Comparison of ENCODE assay signal across 21 cellular contexts in the genomic region with DNA sequence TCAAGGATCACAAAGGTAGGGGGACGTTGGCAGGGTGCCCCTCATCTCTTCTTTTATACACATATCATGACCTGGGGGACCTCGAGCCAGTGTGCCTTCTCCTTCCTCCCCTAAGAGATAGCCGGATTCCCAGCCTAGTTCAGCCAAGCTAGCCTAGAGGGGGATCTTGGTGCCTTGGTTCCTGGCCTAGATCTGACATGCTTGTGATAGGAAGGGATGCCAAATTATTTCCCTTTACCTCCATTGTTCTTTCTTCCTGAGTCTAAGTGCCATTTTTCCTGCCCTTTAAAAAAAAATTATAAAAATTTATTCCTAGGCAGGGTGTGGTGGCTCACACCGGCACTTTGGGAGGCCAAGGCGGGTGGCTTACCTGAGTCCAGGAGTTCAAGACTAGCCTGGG. TPM values are rescaled to one million over a fixed set of nuclear protein-coding genes. Genes with fewer than 3 reads are reported as not detected.
DNase-seq lines count a peak whose midpoint lies in the region; ATAC-seq and TF ChIP-seq lines count a peak whose summit lies in the region.
"Had no signal": no experiment of that assay in that cellular context is flagged by ENCODE, and none has a peak within 500 bp of the region (broad histone marks: within the 10 kb centered on the region; RNA-seq: fewer than 3 reads in every experiment).

No MANE protein-coding gene starts in this region.

- no peak overlapping the region for H2BK120ac ChIP-seq in mesenchymal stem cell (ENCODE audit: low read depth, low read length)

- H3K23ac ChIP-seq in mesenchymal stem cell (ENCODE audit: low read length in 2 of 2): no peak overlapping the region

- H3K79me1 ChIP-seq in mesenchymal stem cell (replicated peaks; ENCODE audit: low read length, poor library complexity, severe bottlenecking): peaks cover 8% of the 10 kb centered on the region

- no peak overlapping the region for H2AFZ ChIP-seq in Karpas-422 (ENCODE audit: low read length)
- no peak overlapping the region for H2AFZ ChIP-seq in mesenchymal stem cell (ENCODE audit: low read depth, low read length)

- H3K4ac ChIP-seq in mesenchymal stem cell (ENCODE audit: low read depth in 1 of 2, low read length in 2 of 2): no peak overlapping the region

- no peak overlapping the region for H4K8ac ChIP-seq in mesenchymal stem cell (ENCODE audit: low read length)

- H3K27me3 ChIP-seq in Karpas-422 (ENCODE audit: low read length) (no peaks in the 10 kb centered on the region), neutrophil (no peaks in the 10 kb centered on the region), mesenchymal stem cell (ENCODE audit: control insufficient read depth in 1 of 2, insufficient read depth in 1 of 2, low read length in 2 of 2) (no peaks in the 10 kb centered on the region)
- H3K27me3 ChIP-seq: BLaER1 had no signal

- H4K20me1 ChIP-seq in Karpas-422 (ENCODE audit: insufficient read depth, low read depth, low read length): no peaks in the 10 kb centered on the region
- H4K20me1 ChIP-seq: BLaER1 had no signal

- no peak overlapping the region for H3K9ac ChIP-seq in Karpas-422 (ENCODE audit: low read length)
- H3K9ac ChIP-seq in mesenchymal stem cell (ENCODE audit: low read length): no peak overlapping the region
- H3K9ac ChIP-seq: BLaER1 had no signal

- H2AK5ac ChIP-seq in mesenchymal stem cell (ENCODE audit: low read length, severe bottlenecking): no peak overlapping the region

- no peak for ATAC-seq in activated CD8-positive, alpha-beta memory T cell treated with anti-CD3 and anti-CD28 coated beads, Interleukin-2, amount 10 ng/mL, durations not matched to agents 7 days and 5 days
- ATAC-seq: A549, HepG2 had no signal

- no peak overlapping the region for H3K4me2 ChIP-seq in Karpas-422 (ENCODE audit: low read depth, low read length, poor library complexity, severe bottlenecking)
- H3K4me2 ChIP-seq in mesenchymal stem cell (ENCODE audit: low read length, poor library complexity, severe bottlenecking): no peak overlapping the region
- H3K4me2 ChIP-seq: A549, BLaER1 had no signal

- H2BK15ac ChIP-seq in mesenchymal stem cell (ENCODE audit: low read depth, poor library complexity, severe bottlenecking): no peak overlapping the region

- CTCF ChIA-PET in activated CD8-positive, alpha-beta memory T cell treated with anti-CD3 and anti-CD28 coated beads, Interleukin-2, amount 10 ng/mL, durations not matched to agents 7 days and 5 days (lab: Charles Lee): interaction anchor here (1.2 to 1.6 kb wide), 2 partner anchors 12 to 208 kb away, joined by 3 to 5 read pairs; no protein-coding TSS in a partner anchor

- H3K36me3 Mint-ChIP-seq in activated CD8-positive, alpha-beta memory T cell treated with anti-CD3 and anti-CD28 coated beads, Interleukin-2, amount 10 ng/mL, durations not matched to agents 7 days and 5 days: peaks cover 49% of the 10 kb centered on the region
- peaks cover 50% of the 10 kb centered on the region for H3K36me3 Mint-ChIP-seq in activated naive CD8-positive, alpha-beta T cell treated with anti-CD3 and anti-CD28 coated beads for 36 hours

- H3K4me3 ChIP-seq in Karpas-422 (ENCODE audit: low read length) (no peak overlapping the region), neutrophil (ENCODE audit: low read depth in 1 of 2, low read length in 1 of 2) (no peak overlapping the region), mesenchymal stem cell (ENCODE audit: insufficient read depth in 1 of 2, low read depth in 1 of 2, low read length in 2 of 2) (no peak overlapping the region)
- H3K4me3 ChIP-seq: A549, BLaER1 had no signal

- peak overlapping the region; percentile 90 for H3K27ac Mint-ChIP-seq in activated CD8-positive, alpha-beta memory T cell treated with anti-CD3 and anti-CD28 coated beads, Interleukin-2, amount 10 ng/mL, durations not matched to agents 7 days and 5 days
- peak overlapping the region; percentile 96 for H3K27ac Mint-ChIP-seq in activated naive CD8-positive, alpha-beta T cell treated with anti-CD3 and anti-CD28 coated beads for 36 hours
- H3K27ac Mint-ChIP-seq: CD8-positive, alpha-beta T cell; HFFc6 had no signal

- H3K79me2 ChIP-seq in Karpas-422 (ENCODE audit: low read length): peaks cover 10% of the 10 kb centered on the region

- peaks cover 10% of the 10 kb centered on the region; the same call in 1 of the 2 replicates for H3K36me3 ChIP-seq in Karpas-422 (ENCODE audit: insufficient read depth, low read length)
- H3K36me3 ChIP-seq in neutrophil: peaks cover 58% of the 10 kb centered on the region
- H3K36me3 ChIP-seq in mesenchymal stem cell (ENCODE audit: control insufficient read depth in 1 of 2, insufficient read depth in 2 of 2, low read depth in 1 of 2, low read length in 2 of 2): peaks cover 56 to 66% of the 10 kb centered on the region in 2 experiments

- H2BK5ac ChIP-seq in mesenchymal stem cell (ENCODE audit: low read depth, low read length, poor library complexity, severe bottlenecking): no peak overlapping the region

- H3K27me3 Mint-ChIP-seq in activated CD8-positive, alpha-beta memory T cell treated with anti-CD3 and anti-CD28 coated beads, Interleukin-2, amount 10 ng/mL, durations not matched to agents 7 days and 5 days: no peaks in the 10 kb centered on the region
- no peaks in the 10 kb centered on the region for H3K27me3 Mint-ChIP-seq in activated naive CD8-positive, alpha-beta T cell treated with anti-CD3 and anti-CD28 coated beads for 36 hours

- peaks cover 19% of the 10 kb centered on the region for H3K4me1 ChIP-seq in Karpas-422 (ENCODE audit: low read length)
- peaks cover 36 to 49% of the 10 kb centered on the region in 2 experiments for H3K4me1 ChIP-seq in neutrophil (ENCODE audit: control insufficient read depth in 1 of 2, insufficient read depth in 1 of 2, low read depth in 1 of 2, low read length in 1 of 2)
- no peaks in the 10 kb centered on the region for H3K4me1 ChIP-seq in mesenchymal stem cell (ENCODE audit: control insufficient read depth, insufficient read depth, low read depth, low read length)
- H3K4me1 ChIP-seq: A549 had no signal

- H3K9me2 ChIP-seq in Karpas-422 (replicated peaks; ENCODE audit: insufficient read depth, low read length): no peaks in the 10 kb centered on the region

- no peak overlapping the region for H3K18ac ChIP-seq in mesenchymal stem cell (ENCODE audit: low read depth in 1 of 2, low read length in 2 of 2)

- no peak overlapping the region for H4K91ac ChIP-seq in mesenchymal stem cell (ENCODE audit: low read length)

- peaks cover 33% of the 10 kb centered on the region for H3K4me1 Mint-ChIP-seq in activated CD8-positive, alpha-beta memory T cell treated with anti-CD3 and anti-CD28 coated beads, Interleukin-2, amount 10 ng/mL, durations not matched to agents 7 days and 5 days
- H3K4me1 Mint-ChIP-seq in activated naive CD8-positive, alpha-beta T cell treated with anti-CD3 and anti-CD28 coated beads for 36 hours: peaks cover 26% of the 10 kb centered on the region

- H3K27ac ChIP-seq in Karpas-422 (ENCODE audit: low read length): no peak overlapping the region
- peak overlapping the region; percentile 87 for H3K27ac ChIP-seq in neutrophil
- no peak overlapping the region for H3K27ac ChIP-seq in mesenchymal stem cell (ENCODE audit: low read length, poor library complexity, severe bottlenecking)
- H3K27ac ChIP-seq: A549, BLaER1, RWPE1 had no signal

- H2BK12ac ChIP-seq in mesenchymal stem cell (ENCODE audit: low read length in 2 of 2): no peak overlapping the region

- no peak for DNase-seq in activated CD8-positive, alpha-beta memory T cell treated with anti-CD3 and anti-CD28 coated beads, Interleukin-2, amount 10 ng/mL, durations not matched to agents 7 days and 5 days
- DNase-seq in activated CD8-positive, alpha-beta memory T cell treated with anti-CD3 and anti-CD28 coated beads for 24 hours: no peak
- peak; percentile 35 for DNase-seq in Karpas-422
- DNase-seq in activated naive CD8-positive, alpha-beta T cell treated with anti-CD3 and anti-CD28 coated beads for 36 hours: no peak
- DNase-seq in NCI-H2029 treated with DMSO at 0.1 percent for 48 hours (lab: John Stamatoyannopoulos, UW): no peak
- DNase-seq in mesenchymal stem cell: no peak
- DNase-seq: Calu3; CD8-positive, alpha-beta T cell; GF-D8; HFFc6; KBM-7; NCI-H1417; NCI-H187; NCI-H2227 treated with DMSO at 0.1 percent for 48 hours; NCI-H510A treated with DMSO at 0.1 percent for 48 hours; NCI-H774 had no signal

- no peaks in the 10 kb centered on the region for H3K9me3 Mint-ChIP-seq in activated CD8-positive, alpha-beta memory T cell treated with anti-CD3 and anti-CD28 coated beads, Interleukin-2, amount 10 ng/mL, durations not matched to agents 7 days and 5 days (ENCODE audit: low read depth)
- H3K9me3 Mint-ChIP-seq in activated naive CD8-positive, alpha-beta T cell treated with anti-CD3 and anti-CD28 coated beads for 36 hours: no peaks in the 10 kb centered on the region
- H3K9me3 Mint-ChIP-seq: CD8-positive, alpha-beta T cell; HFFc6 had no signal

- no peak overlapping the region for H3K14ac ChIP-seq in mesenchymal stem cell (ENCODE audit: low read length in 2 of 2)

- 96% methylated on average over 4 of the region's 5 CpGs for WGBS in mesenchymal stem cell

- no peak for TF ChIP-seq CTCF in neutrophil (IDR thresholded peaks at IDR 0.05)

- no peak overlapping the region for H3K4me3 Mint-ChIP-seq in activated CD8-positive, alpha-beta memory T cell treated with anti-CD3 and anti-CD28 coated beads, Interleukin-2, amount 10 ng/mL, durations not matched to agents 7 days and 5 days
- no peak overlapping the region for H3K4me3 Mint-ChIP-seq in activated naive CD8-positive, alpha-beta T cell treated with anti-CD3 and anti-CD28 coated beads for 36 hours
- H3K4me3 Mint-ChIP-seq: CD8-positive, alpha-beta T cell; HFFc6 had no signal

- H3K9me3 ChIP-seq in Karpas-422 (ENCODE audit: low read length): no peaks in the 10 kb centered on the region
- H3K9me3 ChIP-seq in neutrophil: no peaks in the 10 kb centered on the region
- no peaks in the 10 kb centered on the region for H3K9me3 ChIP-seq in mesenchymal stem cell (ENCODE audit: control insufficient read depth, low read length)
- H3K9me3 ChIP-seq: A549, BLaER1 had no signal

RNA-seq across cellular contexts. Expression of a gene that starts 7.0 kb away (rescaled TPM):
- total RNA-seq in activated CD8-positive, alpha-beta memory T cell treated with anti-CD3 and anti-CD28 coated beads, Interleukin-2, amount 10 ng/mL, durations not matched to agents 7 days and 5 days: 10 to 100 TPM; 40.4 to 43.0 TPM
- 16.3 and 22.4 TPM in 2 replicates for total RNA-seq in Karpas-422 (2014; rRNA removed; shearing (Covaris generic); ENCODE audit: low replicate concordance)
- 10 to 100 TPM; 20.3 to 21.5 TPM for total RNA-seq in activated naive CD8-positive, alpha-beta T cell treated with anti-CD3 and anti-CD28 coated beads for 36 hours
- polyA plus RNA-seq in mesenchymal stem cell (2013, experiment 1 of 2): 13.5 TPM
- polyA plus RNA-seq in mesenchymal stem cell (2013, experiment 2 of 2): 13.2 TPM

RNA-seq across cellular contexts. Expression of a gene that starts 7.2 kb away (rescaled TPM):
- 10 to 100 TPM; 30.6 to 35.1 TPM for total RNA-seq in activated CD8-positive, alpha-beta memory T cell treated with anti-CD3 and anti-CD28 coated beads, Interleukin-2, amount 10 ng/mL, durations not matched to agents 7 days and 5 days
- 10.1 and 11.9 TPM in 2 replicates for total RNA-seq in Karpas-422 (2014; rRNA removed; shearing (Covaris generic); ENCODE audit: low replicate concordance)
- 10 to 100 TPM; 19.3 to 20.0 TPM for total RNA-seq in activated naive CD8-positive, alpha-beta T cell treated with anti-CD3 and anti-CD28 coated beads for 36 hours
- 7.7 TPM for polyA plus RNA-seq in mesenchymal stem cell (2013, experiment 1 of 2)
- polyA plus RNA-seq in mesenchymal stem cell (2013, experiment 2 of 2): 7.4 TPM

RNA-seq across cellular contexts. Expression of a gene that starts 12.7 kb away (rescaled TPM):
- 10 to 100 TPM; 65.1 to 77.1 TPM for total RNA-seq in activated CD8-positive, alpha-beta memory T cell treated with anti-CD3 and anti-CD28 coated beads, Interleukin-2, amount 10 ng/mL, durations not matched to agents 7 days and 5 days
- total RNA-seq in Karpas-422 (2014; rRNA removed; shearing (Covaris generic); ENCODE audit: low replicate concordance): 10.0 and 27.3 TPM in 2 replicates
- total RNA-seq in activated naive CD8-positive, alpha-beta T cell treated with anti-CD3 and anti-CD28 coated beads for 36 hours: 10 to 100 TPM; 58.3 to 63.6 TPM
- polyA plus RNA-seq in mesenchymal stem cell (2013, experiment 1 of 2): 42.7 TPM
- 37.9 TPM for polyA plus RNA-seq in mesenchymal stem cell (2013, experiment 2 of 2)

RNA-seq across cellular contexts. Expression of a gene that starts 29.7 kb away (rescaled TPM):
- 10 to 100 TPM; 26.6 to 36.7 TPM for total RNA-seq in activated CD8-positive, alpha-beta memory T cell treated with anti-CD3 and anti-CD28 coated beads, Interleukin-2, amount 10 ng/mL, durations not matched to agents 7 days and 5 days
- total RNA-seq in Karpas-422 (2014; rRNA removed; shearing (Covaris generic); ENCODE audit: low replicate concordance): 7.5 and 12.7 TPM in 2 replicates
- 10 to 100 TPM; 42.1 to 43.0 TPM for total RNA-seq in activated naive CD8-positive, alpha-beta T cell treated with anti-CD3 and anti-CD28 coated beads for 36 hours
- polyA plus RNA-seq in mesenchymal stem cell (2013, experiment 1 of 2): 20.1 TPM
- polyA plus RNA-seq in mesenchymal stem cell (2013, experiment 2 of 2): 19.2 TPM

RNA-seq across cellular contexts. Expression of a gene that starts 34.5 kb away (rescaled TPM):
- total RNA-seq in activated CD8-positive, alpha-beta memory T cell treated with anti-CD3 and anti-CD28 coated beads, Interleukin-2, amount 10 ng/mL, durations not matched to agents 7 days and 5 days: not detected
- total RNA-seq in Karpas-422 (2014; rRNA removed; shearing (Covaris generic); ENCODE audit: low replicate concordance): not detected in 2 replicates
- under 1 TPM; 0.12 to 0.22 TPM for total RNA-seq in activated naive CD8-positive, alpha-beta T cell treated with anti-CD3 and anti-CD28 coated beads for 36 hours
- polyA plus RNA-seq in mesenchymal stem cell (2013, experiment 1 of 2): 0.37 TPM
- polyA plus RNA-seq in mesenchymal stem cell (2013, experiment 2 of 2): 0.23 TPM
- total RNA-seq: Calu3; CD8-positive, alpha-beta T cell; HepG2 had no signal
- polyA plus RNA-seq: HepG2 had no signal
